ENCODE assay signal across 19 cellular contexts in genomic region chr5:179912951-179913350, GRCh38. TPM values are rescaled to one million over a fixed set of nuclear protein-coding genes. Genes with fewer than 3 reads are reported as not detected.
DNase-seq lines count a peak whose midpoint lies in the region; ATAC-seq and TF ChIP-seq lines count a peak whose summit lies in the region.
"Had no signal": no experiment of that assay in that cellular context is flagged by ENCODE, and none has a peak within 500 bp of the region (broad histone marks: within the 10 kb centered on the region; RNA-seq: fewer than 3 reads in every experiment).

No MANE protein-coding gene starts in this region.

- intact Hi-C loops in MCF 10A (cut with micrococcal nuclease) (no loop called here), lower leg skin (cut with DNase I; ENCODE audit: low total_unique reads) (no loop called here), spleen (cut with DNase I; ENCODE audit: low total_unique reads) (no loop called here)

- H3K4me1 ChIP-seq in spleen (peaks cover 7 to 40% (median 28%) of the 10 kb centered on the region in 6 donors), HAP-1 (peaks cover 1% of the 10 kb centered on the region; the same call in 1 of the 2 replicates)
- H3K4me1 ChIP-seq: foreskin keratinocyte had no signal

- in situ Hi-C loops in HAP-1 (cut with MboI; ENCODE audit: low sequenced_read_pairs) = no loop called here

- CTCF ChIA-PET in MCF 10A (lab: Yijun Ruan, JAX) = no interaction called here

- 55 to 63% methylated on average over 19 of the region's 19 CpGs for WGBS in lower leg skin, 2 donors
- 83 to 89% (median 87%) methylated on average over 16 to 19 of the region's 19 CpGs for WGBS in spleen, 5 donors

- H3K27me3 ChIP-seq in spleen (replicated peaks in 1 of 7) (peaks cover 0 to 14% (median 0%) of the 10 kb centered on the region in 7 donors), HAP-1 (ENCODE audit: low read depth) (no peaks in the 10 kb centered on the region)
- H3K27me3 ChIP-seq: ascending aorta, foreskin keratinocyte, pancreas had no signal

- TF ChIP-seq POLR2A in lower leg skin (IDR thresholded peaks at IDR 0.05) (no peak), spleen (IDR thresholded peaks at IDR 0.05) (no peak)

- TF ChIP-seq CTCF in LNCaP clone FGC (IDR thresholded peaks at IDR 0.05; ENCODE audit: control insufficient read depth, extremely low read depth, insufficient read depth) = no peak
- no peak for TF ChIP-seq CTCF in MCF 10A (IDR thresholded peaks at IDR 0.05; ENCODE audit: unreplicated experiment)
- TF ChIP-seq CTCF in lower leg skin (IDR thresholded peaks at IDR 0.05) = no peak
- TF ChIP-seq CTCF in spleen (IDR thresholded peaks at IDR 0.05 in 8 of 11, conservative IDR thresholded peaks at IDR 0.05 in 3 of 11) = no peak
- TF ChIP-seq CTCF in GM20000 (IDR thresholded peaks at IDR 0.05; ENCODE audit: extremely low read depth, missing control alignments) = no peak

- POLR2A ChIA-PET in MCF 10A (lab: Yijun Ruan, JAX) = interaction anchor here (0.5 to 2.1 kb wide), 3 partner anchors 158 to 417 kb away, joined by 3 to 15 read pairs (median 4); partner anchors contain the start of genes MAML1 and RNF130

- peak; percentile 33 for DNase-seq in LNCaP clone FGC (ENCODE audit: low read depth)
- DNase-seq in MCF 10A (ENCODE audit: unreplicated experiment) = no peak
- peak; percentile 52 to 90 for DNase-seq in lower leg skin (ENCODE audit: low spot score in 2 of 2)
- DNase-seq in spleen = peak; percentile 71
- DNase-seq in HAP-1 (ENCODE audit: low spot score in 2 of 2) = no peak
- no peak for DNase-seq in GM20000 (ENCODE audit: low spot score)
- DNase-seq: activated CD4-positive, alpha-beta T cell treated with anti-CD3 and anti-CD28 coated beads for 48 hours; activated naive CD4-positive, alpha-beta T cell treated with anti-CD3 and anti-CD28 coated beads for 36 hours; Calu3; foreskin keratinocyte; KG1; NCI-H1436; pancreas; SK-N-SH; stimulated activated CD4-positive, alpha-beta T cell treated with anti-CD3 and anti-CD28 coated beads, Interleukin-4, amount 100 ng/mL, for 1 hour had no signal

- no TSS peak for BruUV-seq in MCF 10A (replicated peaks; lab: Mats Ljungman, UMichigan)

- H3K27me3 Mint-ChIP-seq in MCF 10A (ENCODE audit: insufficient read depth, unreplicated experiment) = no peaks in the 10 kb centered on the region

- no peaks in the 10 kb centered on the region for H3K9me3 Mint-ChIP-seq in MCF 10A (ENCODE audit: unreplicated experiment)
- H3K9me3 Mint-ChIP-seq: activated naive CD4-positive, alpha-beta T cell treated with anti-CD3 and anti-CD28 coated beads for 36 hours had no signal

- H3K4me3 Mint-ChIP-seq in MCF 10A (ENCODE audit: unreplicated experiment) = no peak overlapping the region
- H3K4me3 Mint-ChIP-seq: activated naive CD4-positive, alpha-beta T cell treated with anti-CD3 and anti-CD28 coated beads for 36 hours had no signal

- no peak for ATAC-seq in GM18502 (IDR thresholded peaks at IDR 0.05; ENCODE audit: poor library complexity, unreplicated experiment)
- no peak for ATAC-seq in HG02973 (IDR thresholded peaks at IDR 0.05; ENCODE audit: unreplicated experiment)

- no peak overlapping the region for H3K4me3 ChIP-seq in LNCaP clone FGC (ENCODE audit: low read depth, low read length)
- no peak overlapping the region for H3K4me3 ChIP-seq in lower leg skin (ENCODE audit: low read depth, poor library complexity, severe bottlenecking)
- no peak overlapping the region for H3K4me3 ChIP-seq in spleen
- no peak overlapping the region for H3K4me3 ChIP-seq in HAP-1
- H3K4me3 ChIP-seq: ascending aorta, pancreas, skin epidermis had no signal

- H3K36me3 ChIP-seq in spleen (no peaks in the 10 kb centered on the region), HAP-1 (replicated peaks) (no peaks in the 10 kb centered on the region)
- H3K36me3 ChIP-seq: ascending aorta, pancreas had no signal

- H3K27ac ChIP-seq in spleen = no peak overlapping the region
- H3K27ac ChIP-seq: ascending aorta, foreskin keratinocyte, pancreas had no signal

- no peaks in the 10 kb centered on the region for H3K9me3 ChIP-seq in spleen
- H3K9me3 ChIP-seq in HAP-1 = no peaks in the 10 kb centered on the region
- H3K9me3 ChIP-seq: ascending aorta, pancreas, SK-N-SH had no signal

- H3K4me1 Mint-ChIP-seq in MCF 10A (ENCODE audit: insufficient read depth, unreplicated experiment) = peaks cover 14% of the 10 kb centered on the region

- peak overlapping the region; percentile 73 for H3K27ac Mint-ChIP-seq in MCF 10A (ENCODE audit: low read depth, unreplicated experiment)
- H3K27ac Mint-ChIP-seq: activated naive CD4-positive, alpha-beta T cell treated with anti-CD3 and anti-CD28 coated beads for 36 hours had no signal

- H3K36me3 Mint-ChIP-seq in MCF 10A (ENCODE audit: insufficient read depth, unreplicated experiment) = no peaks in the 10 kb centered on the region

RNA-seq across cellular contexts. Expression of gene TBC1D9B, which starts 5.3 kb away (rescaled TPM):
- 162 and 166 TPM in 2 replicates for total RNA-seq in MCF 10A (2022)
- 100 to 1,000 TPM in 2 of 4 donors, 10 to 100 TPM in 2; 71.4 to 125 (median 100) TPM for total RNA-seq in lower leg skin
- 100 to 1,000 TPM in 6 of 7 donors, 10 to 100 TPM in 1; 98.9 to 140 (median 120) TPM for total RNA-seq in spleen
- 10 to 100 TPM; 29.5 to 67.1 (median 38.0) TPM for polyA plus RNA-seq in spleen

RNA-seq across cellular contexts. Expression of gene MRNIP, which starts 54.3 kb away (rescaled TPM):
- total RNA-seq in MCF 10A (2022) = 40.3 and 42.8 TPM in 2 replicates
- total RNA-seq in lower leg skin = 10 to 100 TPM; 13.7 to 44.9 (median 26.5) TPM
- 10 to 100 TPM; 46.2 to 88.4 (median 48.0) TPM for total RNA-seq in spleen
- 100 to 1,000 TPM in 1 of 3 donors, 10 to 100 TPM in 2; 34.9 to 107 (median 58.7) TPM for polyA plus RNA-seq in spleen

Comparison
In these comparisons a context has a peak if more than half of its experiments do, and no peak if none do; other contexts are left out.
1. DNase-seq: peak in LNCaP clone FGC (single experiment), lower leg skin (2 of 2) and spleen (single experiment); none in MCF 10A (single experiment), HAP-1 (0 of 2) and GM20000 (single experiment).